ENCODE assay signal across 15 cellular contexts in genomic region chr9:136429683-136430590, GRCh38. TPM values are rescaled to one million over a fixed set of nuclear protein-coding genes. Genes with fewer than 3 reads are reported as not detected.
DNase-seq lines count a peak whose midpoint lies in the region; ATAC-seq and TF ChIP-seq lines count a peak whose summit lies in the region.
"Had no signal": no experiment of that assay in that cellular context is flagged by ENCODE, and none has a peak within 500 bp of the region (broad histone marks: within the 10 kb centered on the region; RNA-seq: fewer than 3 reads in every experiment).

No MANE protein-coding gene starts in this region.

- H3K9me3 Mint-ChIP-seq in stimulated activated effector memory CD8-positive, alpha-beta T cell treated with anti-CD3 and anti-CD28 coated beads, Interleukin-12 subunit alpha, Interleukin-12 subunit beta, amount 100 ng/mL, for 72 hours: no peaks in the 10 kb centered on the region

- intact Hi-C loops in Right ventricle myocardium inferior (cut with DNase I) (no loop called here), cardiac septum (cut with DNase I) (no loop called here), heart right ventricle (cut with DNase I) (no loop called here), body of pancreas (cut with DNase I) (no loop called here)

- DNase-seq in Right ventricle myocardium inferior (ENCODE audit: missing footprints) (peak; percentile 44), cardiac septum (ENCODE audit: low spot score) (no peak), RWPE2 (ENCODE audit: low spot score) (no peak), heart right ventricle (no peak), GM19240 (ENCODE audit: insufficient read length, low spot score) (no peak), germinal center (ENCODE audit: low spot score) (no peak), body of pancreas (no peak)
- no peak for DNase-seq in stimulated activated effector memory CD8-positive, alpha-beta T cell treated with anti-CD3 and anti-CD28 coated beads, Interleukin-12 subunit alpha, Interleukin-12 subunit beta, amount 100 ng/mL, for 72 hours (ENCODE audit: low spot score in 2 of 2)
- DNase-seq: MM.1S, NCI-H1105 treated with DMSO at 0.1 percent for 48 hours, NCI-H2029 treated with DMSO at 0.1 percent for 48 hours, NCI-H510A treated with DMSO at 0.1 percent for 48 hours, RPMI8226 had no signal

- no peak overlapping the region for H3K4me3 Mint-ChIP-seq in stimulated activated effector memory CD8-positive, alpha-beta T cell treated with anti-CD3 and anti-CD28 coated beads, Interleukin-12 subunit alpha, Interleukin-12 subunit beta, amount 100 ng/mL, for 72 hours

- no peak for TF ChIP-seq CTCF in RWPE2 (IDR thresholded peaks at IDR 0.05; ENCODE audit: poor library complexity, severe bottlenecking)
- TF ChIP-seq CTCF in heart right ventricle (IDR thresholded peaks at IDR 0.05): no peak
- TF ChIP-seq CTCF in body of pancreas (IDR thresholded peaks at IDR 0.05): no peak

- peaks cover 17% of the 10 kb centered on the region for H3K36me3 ChIP-seq in RWPE2 (ENCODE audit: low read depth)
- H3K36me3 ChIP-seq in heart right ventricle: peaks cover 3 to 77% (median 9%) of the 10 kb centered on the region in 9 donors
- H3K36me3 ChIP-seq in body of pancreas (replicated peaks in 1 of 2; ENCODE audit: insufficient read depth in 1 of 2, low read depth in 2 of 2): peaks cover 0 to under 1% of the 10 kb centered on the region in 2 donors

- 76 to 78% methylated on average over 34 of the region's 34 CpGs for WGBS in heart right ventricle, 2 donors
- 85 to 87% methylated on average over 25 to 34 of the region's 34 CpGs for WGBS in body of pancreas, 2 donors

- ATAC-seq in Right ventricle myocardium inferior (peak; percentile 21), RWPE2 (ENCODE audit: low read depth) (0 out of 3 replicates have a peak, but pooled peaks have one; percentile 11), heart right ventricle (peak in 5 of 8 donors; percentile 24 to 71 (median 58)), body of pancreas (no peak)
- no peak for ATAC-seq in stimulated activated effector memory CD8-positive, alpha-beta T cell treated with anti-CD3 and anti-CD28 coated beads, Interleukin-12 subunit alpha, Interleukin-12 subunit beta, amount 100 ng/mL, for 72 hours
- ATAC-seq: HepG2 had no signal

- H3K4me3 ChIP-seq in RWPE2 (ENCODE audit: severe bottlenecking) (no peak overlapping the region), heart right ventricle (peak overlapping the region in 1 of 10 donors; percentile 8), body of pancreas (no peak overlapping the region)
- H3K4me3 ChIP-seq: SK-N-MC had no signal

- H3K27me3 ChIP-seq in RWPE2 (ENCODE audit: insufficient read depth, poor library complexity, severe bottlenecking): no peaks in the 10 kb centered on the region
- no peaks in the 10 kb centered on the region for H3K27me3 ChIP-seq in heart right ventricle
- no peaks in the 10 kb centered on the region for H3K27me3 ChIP-seq in body of pancreas

- TF ChIP-seq POLR2A in body of pancreas (IDR thresholded peaks at IDR 0.05): no peak

- peaks cover 7% of the 10 kb centered on the region for H3K4me1 Mint-ChIP-seq in stimulated activated effector memory CD8-positive, alpha-beta T cell treated with anti-CD3 and anti-CD28 coated beads, Interleukin-12 subunit alpha, Interleukin-12 subunit beta, amount 100 ng/mL, for 72 hours

- H3K27ac Mint-ChIP-seq in stimulated activated effector memory CD8-positive, alpha-beta T cell treated with anti-CD3 and anti-CD28 coated beads, Interleukin-12 subunit alpha, Interleukin-12 subunit beta, amount 100 ng/mL, for 72 hours: peak overlapping the region; percentile 64

- H3K4me1 ChIP-seq in RWPE2 (ENCODE audit: insufficient read depth, poor library complexity, severe bottlenecking) (no peaks in the 10 kb centered on the region), heart right ventricle (peaks cover 0 to 9% (median 0%) of the 10 kb centered on the region in 9 donors), body of pancreas (no peaks in the 10 kb centered on the region)

- H3K36me3 Mint-ChIP-seq in stimulated activated effector memory CD8-positive, alpha-beta T cell treated with anti-CD3 and anti-CD28 coated beads, Interleukin-12 subunit alpha, Interleukin-12 subunit beta, amount 100 ng/mL, for 72 hours: peaks cover 40% of the 10 kb centered on the region

- H3K27ac ChIP-seq in RWPE2 (ENCODE audit: poor library complexity, severe bottlenecking) (no peak overlapping the region), heart right ventricle (peak overlapping the region in 4 of 10 donors; percentile 31 to 43 (median 35)), body of pancreas (no peak overlapping the region)
- H3K27ac ChIP-seq: SK-N-MC had no signal

- H3K9me3 ChIP-seq in RWPE2 (ENCODE audit: severe bottlenecking): no peaks in the 10 kb centered on the region
- no peaks in the 10 kb centered on the region for H3K9me3 ChIP-seq in heart right ventricle
- no peaks in the 10 kb centered on the region for H3K9me3 ChIP-seq in body of pancreas

RNA-seq across cellular contexts. Expression of gene INPP5E, which starts 9.7 kb away (rescaled TPM):
- 10.8 TPM for total RNA-seq in Right ventricle myocardium inferior
- 14.2 TPM for total RNA-seq in cardiac septum
- 10 to 100 TPM in 3 of 10 donors, 1 to 10 TPM in 7; 7.4 to 12.5 (median 9.3) TPM for total RNA-seq in heart right ventricle
- 10 to 100 TPM in 1 of 2 donors, 1 to 10 TPM in 1; 6.6 to 16.8 TPM for polyA plus RNA-seq in heart right ventricle
- 10 to 100 TPM in 1 of 2 donors, 1 to 10 TPM in 1; 8.8 to 25.4 TPM for total RNA-seq in body of pancreas

RNA-seq across cellular contexts. Expression of gene PMPCA, which starts 19.5 kb away (rescaled TPM):
- total RNA-seq in Right ventricle myocardium inferior (71.8 TPM), cardiac septum (68.9 TPM), heart right ventricle (10 to 100 TPM; 59.3 to 85.2 (median 75.4) TPM), body of pancreas (10 to 100 TPM; 23.6 to 25.1 TPM)
- 10 to 100 TPM; 63.5 to 77.2 TPM for polyA plus RNA-seq in heart right ventricle

RNA-seq across cellular contexts. Expression of gene ENTR1, which starts 19.5 kb away (rescaled TPM):
- total RNA-seq in Right ventricle myocardium inferior (23.7 TPM), cardiac septum (23.1 TPM), heart right ventricle (10 to 100 TPM; 11.5 to 26.9 (median 14.9) TPM), body of pancreas (10 to 100 TPM; 20.2 to 71.5 TPM)
- polyA plus RNA-seq in heart right ventricle: 10 to 100 TPM; 21.4 to 23.7 TPM

RNA-seq across cellular contexts. Expression of gene SNAPC4, which starts 30.0 kb away (rescaled TPM):
- 4.0 TPM for total RNA-seq in Right ventricle myocardium inferior
- total RNA-seq in cardiac septum: 3.9 TPM
- total RNA-seq in heart right ventricle: 1 to 10 TPM; 3.4 to 6.1 (median 4.7) TPM
- polyA plus RNA-seq in heart right ventricle: 1 to 10 TPM; 3.0 to 8.3 TPM
- 10 to 100 TPM in 1 of 2 donors, 1 to 10 TPM in 1; 8.8 to 19.1 TPM for total RNA-seq in body of pancreas

RNA-seq across cellular contexts. Expression of gene SEC16A, which starts 52.9 kb away (rescaled TPM):
- 22.3 TPM for total RNA-seq in Right ventricle myocardium inferior
- total RNA-seq in cardiac septum: 33.7 TPM
- total RNA-seq in heart right ventricle: 10 to 100 TPM; 21.9 to 35.9 (median 28.6) TPM
- 10 to 100 TPM; 24.4 to 35.6 TPM for polyA plus RNA-seq in heart right ventricle
- total RNA-seq in body of pancreas: 10 to 100 TPM; 35.3 to 75.8 TPM

Comparison
In these comparisons a context has a peak if more than half of its experiments do, and no peak if none do; other contexts are left out.
1. ATAC-seq: peak in Right ventricle myocardium inferior (single experiment), RWPE2 (single experiment) and heart right ventricle (5 of 8); none in stimulated activated effector memory CD8-positive, alpha-beta T cell treated with anti-CD3 and anti-CD28 coated beads, Interleukin-12 subunit alpha, Interleukin-12 subunit beta, amount 100 ng/mL, for 72 hours (single experiment) and body of pancreas (single experiment).